ENCODE assay signal across 25 cellular contexts in the genomic region with DNA sequence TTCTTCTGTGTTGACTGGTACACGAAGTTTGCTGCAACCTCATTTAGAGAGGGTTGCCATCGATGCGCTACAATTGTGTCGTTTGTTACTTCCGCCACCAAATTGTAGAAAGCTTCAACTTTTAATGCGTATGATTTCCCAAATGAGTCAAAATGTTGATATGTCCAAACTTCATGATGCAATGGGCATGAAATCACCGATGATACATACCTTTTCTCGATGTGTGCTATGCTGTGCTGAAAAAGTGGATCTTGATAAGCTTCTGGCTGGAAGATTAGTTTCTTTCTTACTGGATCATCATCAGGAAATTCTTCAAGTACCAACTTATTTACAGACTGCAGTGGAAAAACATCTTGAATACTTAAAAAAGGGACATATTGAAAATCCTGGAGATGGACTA.
"Had no signal": no experiment of that assay in that cellular context is flagged by ENCODE, and none has a peak within 500 bp of the region (broad histone marks: within the 10 kb centered on the region; RNA-seq: fewer than 3 reads in every experiment).

No MANE protein-coding gene starts in this region.

- H3K27me3 Mint-ChIP-seq: activated B cell treated with CpG ODN at 0.5 μM for 24 hours; activated CD4-positive, alpha-beta T cell treated with anti-CD3 and anti-CD28 coated beads for 36 hours; activated naive CD8-positive, alpha-beta T cell; dendritic cell treated with granulocyte-macrophage colony-stimulating factor and Interleukin-4, amounts not matched to agents 40 ng/mL and 50 ng/mL, for 4 days; memory B cell had no signal

- ATAC-seq: activated CD4-positive, alpha-beta T cell treated with anti-CD3 and anti-CD28 coated beads for 36 hours; activated T-cell treated with anti-CD3 and anti-CD28 coated beads, Interleukin-2, amount 50 U/mL, for 4 hours; heart left ventricle; left colon; pancreas; psoas muscle; stimulated activated naive CD8-positive, alpha-beta T cell treated with anti-CD3 and anti-CD28 coated beads, Interleukin-15, Interleukin-2, amounts not matched to agents 100 U/mL and 50 U/mL, for 24 hours; upper lobe of right lung had no signal

- H3K36me3 ChIP-seq: heart left ventricle, neutrophil, pancreas, right atrium auricular region, upper lobe of right lung had no signal

- H3K4me3 ChIP-seq: heart left ventricle, pancreas, psoas muscle, right atrium auricular region, spleen, upper lobe of right lung had no signal

- H3K4me1 Mint-ChIP-seq: activated B cell treated with CpG ODN at 0.5 μM for 24 hours; activated CD4-positive, alpha-beta T cell treated with anti-CD3 and anti-CD28 coated beads for 36 hours; memory B cell; nephron had no signal

- H3K4me3 Mint-ChIP-seq: activated B cell treated with CpG ODN at 0.5 μM for 24 hours; activated CD4-positive, alpha-beta T cell treated with anti-CD3 and anti-CD28 coated beads for 36 hours; activated naive CD8-positive, alpha-beta T cell; activated T-cell treated with anti-CD3 and anti-CD28 coated beads, Interleukin-2, amount 50 U/mL, for 4 hours; dendritic cell treated with granulocyte-macrophage colony-stimulating factor and Interleukin-4, amounts not matched to agents 40 ng/mL and 50 ng/mL, for 4 days; memory B cell; nephron; T-helper 1 cell treated with Interleukin-12 subunit alpha and Interleukin-12 subunit beta and Interleukin-4 antibody, amounts not matched to agents 30 μg/mL and 1 μg/mL, for 36 hours had no signal

- H3K27me3 ChIP-seq: heart left ventricle, neutrophil, pancreas, right atrium auricular region, spleen, upper lobe of right lung had no signal

- H3K4me1 ChIP-seq: pancreas, right atrium auricular region, spleen, upper lobe of right lung had no signal

- H3K9me3 ChIP-seq: pancreas, psoas muscle, right atrium auricular region had no signal

- H3K27ac ChIP-seq: heart left ventricle, neutrophil, pancreas, psoas muscle, right atrium auricular region, spleen, upper lobe of right lung had no signal

- DNase-seq: activated B cell treated with CpG ODN at 0.5 μM for 24 hours; activated CD4-positive, alpha-beta T cell treated with anti-CD3 and anti-CD28 coated beads for 36 hours; activated CD4-positive, alpha-beta T cell treated with anti-CD3 and anti-CD28 coated beads, Interleukin-2, amount 50 U/mL, for 4 hours; activated CD8-positive, alpha-beta memory T cell treated with anti-CD3 and anti-CD28 coated beads, Interleukin-2, amount 50 U/mL, for 48 hours; activated naive CD4-positive, alpha-beta T cell; activated T-cell treated with anti-CD3 and anti-CD28 coated beads, Interleukin-2, amount 50 U/mL, for 4 hours; amygdala; effector CD4-positive, alpha-beta T cell; heart left ventricle; left colon; pancreas; psoas muscle; spleen; stimulated activated CD4-positive, alpha-beta T cell treated with anti-CD3 and anti-CD28 coated beads, Interleukin-4, amount 100 ng/mL, for 24 hours; stimulated activated naive CD8-positive, alpha-beta T cell treated with anti-CD3 and anti-CD28 coated beads, Interleukin-15, Interleukin-2, amounts not matched to agents 100 U/mL and 50 U/mL, for 24 hours; T1000; upper lobe of right lung had no signal

- H3K27ac Mint-ChIP-seq: activated B cell treated with CpG ODN at 0.5 μM for 24 hours; activated CD4-positive, alpha-beta T cell treated with anti-CD3 and anti-CD28 coated beads for 36 hours; activated naive CD8-positive, alpha-beta T cell; activated T-helper 2 cell treated with anti-CD3 and anti-CD28 coated beads, Interferon-gamma antibody, Interleukin-2, Interleukin-4, amounts not matched to agents 10 μg/mL and 5 μg/mL and 100 μg/mL, durations not matched to agents 14 hours and 24 hours and 36 hours; dendritic cell treated with granulocyte-macrophage colony-stimulating factor and Interleukin-4, amounts not matched to agents 40 ng/mL and 50 ng/mL, for 4 days; memory B cell; nephron; T-helper 1 cell treated with Interleukin-12 subunit alpha and Interleukin-12 subunit beta and Interleukin-4 antibody, amounts not matched to agents 30 μg/mL and 1 μg/mL, for 36 hours had no signal
